29 cellular contexts compared by ENCODE assay signal in the genomic region with DNA sequence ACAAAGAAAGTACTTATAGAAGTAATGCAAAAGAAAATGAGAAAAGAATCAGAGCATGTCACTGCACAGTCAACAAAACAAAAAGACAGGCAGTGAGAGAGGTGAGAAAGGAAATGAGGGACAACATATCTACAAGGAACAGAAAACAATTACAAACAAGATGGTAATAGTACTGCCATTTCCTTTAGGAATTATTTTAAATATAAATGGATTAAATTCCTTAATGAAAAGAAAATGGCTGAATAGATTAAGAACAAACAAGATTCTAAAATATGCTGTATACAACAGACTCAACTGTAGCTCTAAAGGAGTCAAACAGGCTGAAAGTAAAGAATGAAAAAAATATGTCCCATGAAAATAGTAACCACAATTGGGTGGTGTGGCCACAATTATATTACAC.
"Had no signal": no experiment of that assay in that cellular context is flagged by ENCODE, and none has a peak within 500 bp of the region (broad histone marks: within the 10 kb centered on the region; RNA-seq: fewer than 3 reads in every experiment).

No MANE protein-coding gene starts in this region.

- H3K4me1 ChIP-seq: neural progenitor cell, parathyroid adenoma, psoas muscle, right lobe of liver, sigmoid colon, suprapubic skin, testis, transverse colon, upper lobe of right lung, uterus had no signal

- H3K79me2 ChIP-seq: parathyroid adenoma had no signal

- H3K4me1 Mint-ChIP-seq: nephron; neural progenitor cell; stimulated activated effector memory CD8-positive, alpha-beta T cell treated with anti-CD3 and anti-CD28 coated beads, Interleukin-12 subunit alpha, Interleukin-12 subunit beta, amount 100 ng/mL, for 72 hours; stimulated activated naive CD8-positive, alpha-beta T cell treated with anti-CD3 and anti-CD28 coated beads, Interleukin-15, amount 100 ng/mL, for 72 hours had no signal

- H3K4me2 ChIP-seq: neural progenitor cell had no signal

- H3K9me3 ChIP-seq: ovary, testis had no signal

- ATAC-seq: natural killer cell; psoas muscle; right cardiac atrium; right lobe of liver; stimulated activated effector memory CD8-positive, alpha-beta T cell treated with anti-CD3 and anti-CD28 coated beads, Interleukin-12 subunit alpha, Interleukin-12 subunit beta, amount 100 ng/mL, for 72 hours; stimulated activated naive B cell treated with anti-CD40 and anti-IgM and Interleukin-4, amounts not matched to agents 10 μg/mL and 1 μg/mL and 100 μg/mL, for 72 hours; stimulated activated naive CD8-positive, alpha-beta T cell treated with anti-CD3 and anti-CD28 coated beads, Interleukin-15, amount 100 ng/mL, for 72 hours; upper lobe of right lung had no signal

- H3K9ac ChIP-seq: neural progenitor cell, parathyroid adenoma had no signal

- DNase-seq: natural killer cell; occipital lobe; ovary; posterior cingulate gyrus; psoas muscle; right cardiac atrium; right lobe of liver; sigmoid colon; small intestine; stimulated activated CD4-positive, alpha-beta T cell treated with anti-CD3 and anti-CD28 coated beads, Interleukin-15, amount 100 ng/mL, for 24 hours; stimulated activated CD4-positive, alpha-beta T cell treated with anti-CD3 and anti-CD28 coated beads, Interleukin-2, amount 100 ng/mL, for 24 hours; stimulated activated CD4-positive, alpha-beta T cell treated with anti-CD3 and anti-CD28 coated beads, Interleukin-2, amount 100 ng/mL, for 48 hours; stimulated activated CD4-positive, alpha-beta T cell treated with anti-CD3 and anti-CD28 coated beads, Interleukin-4, amount 100 ng/mL, for 24 hours; stimulated activated naive B cell treated with anti-CD40 and anti-IgM and Interleukin-4, amounts not matched to agents 10 μg/mL and 1 μg/mL and 100 μg/mL, for 72 hours; stimulated activated naive CD4-positive, alpha-beta T cell treated with Interleukin-2 at 50 U/mL for 16 hours; stimulated activated naive CD8-positive, alpha-beta T cell treated with anti-CD3 and anti-CD28 coated beads, Interleukin-15, amount 100 ng/mL, for 72 hours; substantia nigra; testis; tibial artery; transverse colon; upper lobe of right lung; uterus had no signal

- H3K27me3 Mint-ChIP-seq: progenitor cell of endocrine pancreas; stimulated activated naive B cell treated with anti-CD40 and anti-IgM and Interleukin-4, amounts not matched to agents 10 μg/mL and 1 μg/mL and 100 μg/mL, for 72 hours; stimulated activated naive CD8-positive, alpha-beta T cell treated with anti-CD3 and anti-CD28 coated beads, Interleukin-15, amount 100 ng/mL, for 72 hours; type B pancreatic cell had no signal

- H3K4me3 ChIP-seq: neural progenitor cell, ovary, psoas muscle, right lobe of liver, sigmoid colon, suprapubic skin, testis, tibial artery, transverse colon, upper lobe of right lung, uterus had no signal

- H3K27ac ChIP-seq: neural progenitor cell, ovary, parathyroid adenoma, psoas muscle, right lobe of liver, sigmoid colon, suprapubic skin, testis, tibial artery, transverse colon, upper lobe of right lung, uterus had no signal

- H3K4me3 Mint-ChIP-seq: natural killer cell; nephron; neural progenitor cell; stimulated activated effector memory CD8-positive, alpha-beta T cell treated with anti-CD3 and anti-CD28 coated beads, Interleukin-12 subunit alpha, Interleukin-12 subunit beta, amount 100 ng/mL, for 72 hours; stimulated activated naive B cell treated with anti-CD40 and anti-IgM and Interleukin-4, amounts not matched to agents 10 μg/mL and 1 μg/mL and 100 μg/mL, for 72 hours; stimulated activated naive CD8-positive, alpha-beta T cell treated with anti-CD3 and anti-CD28 coated beads, Interleukin-15, amount 100 ng/mL, for 72 hours; type B pancreatic cell had no signal

- H2AFZ ChIP-seq: neural progenitor cell, parathyroid adenoma had no signal

- H3K27me3 ChIP-seq: neural progenitor cell, ovary, right lobe of liver, sigmoid colon, suprapubic skin, testis, tibial artery, transverse colon, upper lobe of right lung, uterus had no signal

- H3K36me3 ChIP-seq: ovary, uterus had no signal

- H3K27ac Mint-ChIP-seq: nephron; neural progenitor cell; progenitor cell of endocrine pancreas; stimulated activated effector memory CD8-positive, alpha-beta T cell treated with anti-CD3 and anti-CD28 coated beads, Interleukin-12 subunit alpha, Interleukin-12 subunit beta, amount 100 ng/mL, for 72 hours; stimulated activated naive B cell treated with anti-CD40 and anti-IgM and Interleukin-4, amounts not matched to agents 10 μg/mL and 1 μg/mL and 100 μg/mL, for 72 hours; type B pancreatic cell had no signal
